In the genomic region with DNA sequence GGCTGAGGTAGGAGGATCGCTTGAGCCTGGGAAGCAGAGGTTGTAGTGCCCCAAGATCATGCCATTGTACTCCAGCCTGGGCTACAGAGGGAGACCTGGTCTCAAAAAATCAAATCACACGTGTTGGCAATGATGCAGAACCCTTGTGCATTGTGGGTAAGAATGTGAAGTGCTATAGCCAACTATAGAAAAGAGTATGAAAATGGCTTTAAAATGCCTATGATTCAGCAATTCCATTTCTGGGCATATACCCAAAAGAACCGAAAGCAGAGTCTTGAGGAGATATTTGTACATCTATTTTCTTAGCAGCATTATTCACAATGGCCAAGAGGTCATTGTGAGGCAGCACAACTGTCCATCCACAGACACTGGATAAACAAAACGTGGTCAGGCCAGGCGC, we compare ENCODE assay signal across 14 cellular contexts. TPM values are rescaled to one million over a fixed set of nuclear protein-coding genes. Genes with fewer than 3 reads are reported as not detected.
DNase-seq lines count a peak whose midpoint lies in the region; ATAC-seq and TF ChIP-seq lines count a peak whose summit lies in the region.
"Had no signal": no experiment of that assay in that cellular context is flagged by ENCODE, and none has a peak within 500 bp of the region (broad histone marks: within the 10 kb centered on the region; RNA-seq: fewer than 3 reads in every experiment).

No MANE protein-coding gene starts in this region.

- H3K27me3 ChIP-seq in brain microvascular endothelial cell (replicated peaks), result no peaks in the 10 kb centered on the region

- no peak overlapping the region for H3K27ac ChIP-seq in brain microvascular endothelial cell

- H3K4me3 ChIP-seq in AG04449 (ENCODE audit: low read depth, low read length), result no peak overlapping the region
- no peak overlapping the region for H3K4me3 ChIP-seq in brain microvascular endothelial cell (ENCODE audit: low read depth, low read length)

- H3K36me3 ChIP-seq in brain microvascular endothelial cell (replicated peaks), result no peaks in the 10 kb centered on the region

- no peak for TF ChIP-seq CTCF in AG04449 (IDR thresholded peaks at IDR 0.05; ENCODE audit: insufficient read depth, low read length, missing control alignments)
- TF ChIP-seq CTCF in brain microvascular endothelial cell (IDR thresholded peaks at IDR 0.05; ENCODE audit: low read depth, low read length, missing control alignments), result no peak

- in situ Hi-C loops in brain microvascular endothelial cell (cut with HindIII; ENCODE audit: low pct_ligation_motif_present, low sequenced_read_pairs), result no loop called here

- POLR2A ChIA-PET in AG04449 (lab: Yijun Ruan, JAX), result no interaction called here

- CTCF ChIA-PET in AG04449 (lab: Yijun Ruan, JAX), result interaction anchor here (1.2 to 18.2 kb wide), 5 partner anchors 53 to 213 kb away, joined by 3 to 406 read pairs (median 15); no protein-coding TSS in a partner anchor

- no peak for ATAC-seq in HG03108 (IDR thresholded peaks at IDR 0.05; ENCODE audit: unreplicated experiment)
- ATAC-seq: activated CD4-positive, alpha-beta T cell treated with anti-CD3 and anti-CD28 coated beads for 36 hours; left ventricle myocardium superior; stimulated activated effector memory CD8-positive, alpha-beta T cell treated with anti-CD3 and anti-CD28 coated beads, Interleukin-12 subunit alpha, Interleukin-12 subunit beta, amount 100 ng/mL, for 72 hours had no signal

- DNase-seq in AG04449 (ENCODE audit: low read depth, low spot score) (peak; percentile 75), HT1080 (ENCODE audit: low read depth) (peak; percentile 61), brain microvascular endothelial cell (peak; percentile 77), iris pigment epithelial cell (ENCODE audit: low read depth) (peak; percentile 94), Ammon's horn (ENCODE audit: low spot score) (no peak), SHP77 treated with DMSO at 0.1 percent for 48 hours (lab: John Stamatoyannopoulos, UW) (no peak)
- DNase-seq in activated CD8-positive, alpha-beta memory T cell treated with anti-CD3 and anti-CD28 coated beads, Interleukin-2, amount 50 U/mL, for 48 hours, result no peak
- DNase-seq: activated CD4-positive, alpha-beta T cell treated with anti-CD3 and anti-CD28 coated beads for 36 hours; glutamatergic neuron; left ventricle myocardium superior; occipital lobe had no signal

RNA-seq across cellular contexts. Expression of a gene that starts 2.6 kb away (rescaled TPM):
- 61.3 and 65.3 TPM in 2 replicates for total RNA-seq in HT1080 (2014; rRNA removed; shearing (Covaris generic))
- 28.5 and 34.3 TPM in 2 replicates for polyA plus RNA-seq in HT1080 (2015; cell fraction: cytosol; rRNA removed)
- 155 and 159 TPM in 2 replicates for polyA plus RNA-seq in HT1080 (2015; cell fraction: nucleus; rRNA removed)

RNA-seq across cellular contexts. Expression of a gene that starts 23.4 kb away (rescaled TPM):
- total RNA-seq in HT1080 (2014; rRNA removed; shearing (Covaris generic)), result 3.1 and 4.8 TPM in 2 replicates
- 2.7 and 3.6 TPM in 2 replicates for polyA plus RNA-seq in HT1080 (2015; cell fraction: cytosol; rRNA removed)
- 1.4 and 2.4 TPM in 2 replicates for polyA plus RNA-seq in HT1080 (2015; cell fraction: nucleus; rRNA removed)
- total RNA-seq: activated T-helper 2 cell treated with anti-CD3 and anti-CD28 coated beads, Interferon-gamma antibody, Interleukin-2, Interleukin-4, amounts not matched to agents 10 μg/mL and 5 μg/mL and 100 μg/mL, durations not matched to agents 14 hours and 24 hours and 36 hours had no signal

RNA-seq across cellular contexts. Expression of a gene that starts 56.2 kb away (rescaled TPM):
- total RNA-seq in HT1080 (2014; rRNA removed; shearing (Covaris generic)), result not detected in 2 replicates
- polyA plus RNA-seq in HT1080 (2015; cell fraction: cytosol; rRNA removed), result 0.14 and 0.19 TPM in 2 replicates
- 1.7 and 2.6 TPM in 2 replicates for polyA plus RNA-seq in HT1080 (2015; cell fraction: nucleus; rRNA removed)
- total RNA-seq: activated T-helper 2 cell treated with anti-CD3 and anti-CD28 coated beads, Interferon-gamma antibody, Interleukin-2, Interleukin-4, amounts not matched to agents 10 μg/mL and 5 μg/mL and 100 μg/mL, durations not matched to agents 14 hours and 24 hours and 36 hours had no signal

Comparison
In these comparisons a context has a peak if more than half of its experiments do, and no peak if none do; other contexts are left out.
1. DNase-seq: peak in AG04449 (single experiment), HT1080 (single experiment), brain microvascular endothelial cell (single experiment) and iris pigment epithelial cell (single experiment); none in Ammon's horn (single experiment), activated CD8-positive, alpha-beta memory T cell treated with anti-CD3 and anti-CD28 coated beads, Interleukin-2, amount 50 U/mL, for 48 hours (single experiment) and SHP77 treated with DMSO at 0.1 percent for 48 hours (single experiment).